8 cellular contexts compared by ENCODE assay signal in the genomic region with DNA sequence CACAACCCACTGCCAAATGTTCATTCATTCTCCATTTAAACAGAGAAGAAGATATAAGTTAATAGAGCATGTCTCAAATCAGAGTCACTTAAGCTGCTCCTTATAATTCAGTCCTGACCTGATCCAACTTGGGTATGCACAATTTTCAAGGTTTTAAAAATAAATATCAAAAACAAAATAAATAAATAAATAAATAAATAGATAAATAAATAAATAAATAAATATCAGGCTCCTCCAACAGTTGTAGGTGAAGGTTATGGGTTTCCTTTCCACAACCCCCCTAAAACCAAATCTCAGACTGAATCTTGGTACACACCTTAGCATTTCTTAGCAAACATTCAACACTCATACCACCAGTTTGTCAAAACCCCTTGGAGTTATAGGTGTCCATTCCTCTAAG.
"Had no signal": no experiment of that assay in that cellular context is flagged by ENCODE, and none has a peak within 500 bp of the region (broad histone marks: within the 10 kb centered on the region; RNA-seq: fewer than 3 reads in every experiment).

No MANE protein-coding gene starts in this region.

- DNase-seq: GDM1, GF-D8 had no signal

- H3K4me3 ChIP-seq: GM12878 had no signal

- FAIRE-seq: G401.6, GM12878, GM12891, GM12892, GM18507, GM19239 had no signal

- ATAC-seq: GM12878 had no signal
